In the genomic region with DNA sequence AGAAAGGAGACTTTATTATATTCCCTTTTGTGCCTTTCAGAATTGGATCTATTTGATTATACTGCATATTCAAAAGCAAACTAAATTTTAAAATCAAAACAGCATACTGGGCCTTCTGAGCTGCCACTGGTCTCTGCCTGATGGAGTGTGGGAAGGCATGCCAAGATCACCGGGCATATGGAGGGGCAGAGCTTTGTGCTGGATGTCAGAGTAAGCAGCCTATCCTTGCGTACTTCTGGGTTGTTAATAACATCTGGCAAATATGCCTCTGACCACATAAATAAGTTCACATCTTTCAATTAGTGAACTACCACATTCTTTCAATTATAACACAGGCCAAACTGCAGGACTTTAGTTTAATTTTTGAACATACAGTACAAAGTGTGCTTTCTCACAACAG, we compare ENCODE assay signal across 18 cellular contexts. TPM values are rescaled to one million over a fixed set of nuclear protein-coding genes. Genes with fewer than 3 reads are reported as not detected.
DNase-seq lines count a peak whose midpoint lies in the region; ATAC-seq and TF ChIP-seq lines count a peak whose summit lies in the region.
"Had no signal": no experiment of that assay in that cellular context is flagged by ENCODE, and none has a peak within 500 bp of the region (broad histone marks: within the 10 kb centered on the region; RNA-seq: fewer than 3 reads in every experiment).

No MANE protein-coding gene starts in this region.

- TF ChIP-seq CTCF in suprapubic skin (IDR thresholded peaks at IDR 0.05) (no peak), heart left ventricle (IDR thresholded peaks at IDR 0.05) (no peak)

- H3K27me3 ChIP-seq in suprapubic skin (no peaks in the 10 kb centered on the region), heart left ventricle (no peaks in the 10 kb centered on the region)

- H3K9me3 ChIP-seq in suprapubic skin (no peaks in the 10 kb centered on the region), heart left ventricle (no peaks in the 10 kb centered on the region)

- TF ChIP-seq EP300 in suprapubic skin (IDR thresholded peaks at IDR 0.05): no peak

- H3K36me3 ChIP-seq in suprapubic skin (peaks cover 38% of the 10 kb centered on the region), heart left ventricle (peaks cover 0 to 99% (median 81%) of the 10 kb centered on the region in 9 donors)

- no peak for TF ChIP-seq POLR2A in suprapubic skin (IDR thresholded peaks at IDR 0.05)
- no peak for TF ChIP-seq POLR2A in heart left ventricle (IDR thresholded peaks at IDR 0.05)

- peaks cover 5% of the 10 kb centered on the region for H3K4me1 ChIP-seq in suprapubic skin
- H3K4me1 ChIP-seq in heart left ventricle: no peaks in the 10 kb centered on the region

- ATAC-seq in SK-N-SH treated with all-trans-retinoic acid at 6 μM for 48 hours (no peak), heart left ventricle (no peak)

- H3K4me3 ChIP-seq in suprapubic skin (no peak overlapping the region), heart left ventricle (no peak overlapping the region)

- intact Hi-C loops in heart left ventricle (cut with DNase I): no loop called here

- peak overlapping the region; percentile 41 for H3K27ac ChIP-seq in suprapubic skin
- H3K27ac ChIP-seq in heart left ventricle: no peak overlapping the region

- WGBS in suprapubic skin: 61% methylated on average over 2 of the region's 2 CpGs
- WGBS in heart left ventricle, 4 donors: 85 to 98% (median 89%) methylated on average over 2 of the region's 2 CpGs

- peak; percentile 65 for DNase-seq in NCI-H1694 (lab: John Stamatoyannopoulos, UW)
- DNase-seq in fibroblast of gingiva (ENCODE audit: low read depth): peak; percentile 25
- no peak for DNase-seq in suprapubic skin (ENCODE audit: low spot score in 2 of 2)
- DNase-seq in heart left ventricle: no peak
- no peak for DNase-seq in HK-2 (ENCODE audit: unreplicated experiment)
- no peak for DNase-seq in NCI-H1048 (lab: John Stamatoyannopoulos, UW)
- no peak for DNase-seq in NCI-H146 treated with DMSO at 0.1 percent for 48 hours (lab: John Stamatoyannopoulos, UW; ENCODE audit: unreplicated experiment)
- DNase-seq: C1 segment of cervical spinal cord; Calu3; CD4-positive, alpha-beta memory T cell; COR-L47; DMS53; DMS79 treated with DMSO at 0.1 percent for 48 hours; GF-D8; GOT3; H7; HCEC 1CT had no signal

TF ChIP-seq in SK-N-SH treated with all-trans-retinoic acid at 6 μM for 48 hours, 23 proteins besides CTCF, POLR2A, EP300 and RAD21:
- TF ChIP-seq CSDC2 (CRISPR knock-in tag; IDR thresholded peaks at IDR 0.05): no peak
- TF ChIP-seq TCF4 (CRISPR knock-in tag; IDR thresholded peaks at IDR 0.05; ENCODE audit: borderline replicate concordance): peak; percentile 39; the same call in 1 of the 2 replicates
TF ChIP-seq in SK-N-SH treated with all-trans-retinoic acid at 6 μM for 48 hours: peak in this region for 1.

RNA-seq across cellular contexts. Expression of a gene that starts 18.3 kb away (rescaled TPM):
- total RNA-seq in suprapubic skin (10 to 100 TPM in 3 of 4 donors, 1 to 10 TPM in 1; 8.6 to 27.0 (median 14.1) TPM), heart left ventricle (10 to 100 TPM; 11.6 to 23.9 (median 15.3) TPM)
- 10 to 100 TPM; 10.3 to 12.0 TPM for polyA plus RNA-seq in heart left ventricle

RNA-seq across cellular contexts. Expression of a gene that starts 30.2 kb away (rescaled TPM):
- 10 to 100 TPM; 28.9 to 46.2 (median 33.8) TPM for total RNA-seq in suprapubic skin
- total RNA-seq in heart left ventricle: 10 to 100 TPM; 26.2 to 40.9 (median 30.3) TPM
- polyA plus RNA-seq in heart left ventricle: 10 to 100 TPM; 16.0 to 68.8 TPM

RNA-seq across cellular contexts. Expression of a gene that starts 30.9 kb away (rescaled TPM):
- total RNA-seq in suprapubic skin: 10 to 100 TPM; 19.2 to 40.6 (median 23.0) TPM
- total RNA-seq in heart left ventricle: 10 to 100 TPM in 5 of 9 donors, 1 to 10 TPM in 4; 6.7 to 15.9 (median 10.9) TPM
- 10 to 100 TPM; 13.6 to 20.0 TPM for polyA plus RNA-seq in heart left ventricle

RNA-seq across cellular contexts. Expression of a gene that starts 36.5 kb away (rescaled TPM):
- total RNA-seq in suprapubic skin (1 to 10 TPM in 2 of 4 donors, under 1 TPM in 2; 0.32 to 5.9 (median 1.2) TPM), heart left ventricle (1 to 10 TPM; 3.4 to 9.5 (median 8.4) TPM)
- polyA plus RNA-seq in heart left ventricle: 10 to 100 TPM in 1 of 2 donors, 1 to 10 TPM in 1; 5.4 to 13.3 TPM

Comparison
In these comparisons a context has a peak if more than half of its experiments do, and no peak if none do; other contexts are left out.
1. DNase-seq: peak in NCI-H1694 (single experiment) and fibroblast of gingiva (single experiment); none in suprapubic skin (0 of 2), heart left ventricle (0 of 5), HK-2 (single experiment), NCI-H1048 (single experiment) and NCI-H146 treated with DMSO at 0.1 percent for 48 hours (single experiment).